Comparison of ENCODE assay signal across 8 cellular contexts in the genomic region with DNA sequence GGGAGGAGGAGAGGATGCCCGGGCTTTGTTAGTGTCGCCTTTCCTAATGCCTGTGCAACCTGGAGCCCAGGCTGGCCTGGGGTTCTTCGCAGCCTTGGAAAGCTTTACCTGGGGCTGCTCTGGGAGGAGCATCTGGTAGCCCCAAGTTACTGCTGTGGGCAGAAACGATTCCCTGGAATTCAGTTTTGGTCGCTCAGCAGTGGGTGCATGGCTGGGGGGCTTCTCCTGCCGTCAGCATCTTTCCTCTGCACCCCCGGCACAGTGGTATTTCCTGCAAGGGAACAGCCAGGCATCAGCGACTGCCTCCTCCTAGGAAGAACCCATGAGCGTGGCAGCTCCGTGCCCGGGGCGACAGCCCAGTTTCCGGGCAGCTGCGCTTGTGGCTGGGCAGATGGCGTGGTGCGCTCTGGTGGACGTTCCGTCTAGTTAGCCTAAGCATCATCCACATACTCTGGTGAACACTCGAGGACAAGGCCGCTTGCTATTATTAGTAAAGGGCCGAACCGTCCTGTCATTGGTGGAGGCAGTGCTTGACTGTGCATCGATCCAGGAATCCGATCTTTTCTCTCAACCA.
A peak's percentile ranks its signal among the peaks of the same experiment; 100 is the strongest.
DNase-seq lines count a peak whose midpoint lies in the region; ATAC-seq and TF ChIP-seq lines count a peak whose summit lies in the region.

No MANE protein-coding gene starts in this region.

- H3K4me3 ChIP-seq in endocrine pancreas (ENCODE audit: control insufficient read depth, insufficient read depth, low read length): peak overlapping the region; percentile 35

- H3K27me3 Mint-ChIP-seq in naive thymus-derived CD8-positive, alpha-beta T cell: peaks cover 35 to 91% (median 56%) of the 10 kb centered on the region in 5 donors
- H3K27me3 Mint-ChIP-seq in activated T-helper 1 cell treated with anti-CD3 and anti-CD28 coated beads, Interleukin-12 subunit alpha, Interleukin-12 subunit beta, Interleukin-2, Interleukin-4 antibody, amounts not matched to agents 30 ng/mL and 10 ng/mL and 1 ng/mL, durations not matched to agents 14 hours and 24 hours and 36 hours (ENCODE audit: insufficient read depth): peaks cover 51% of the 10 kb centered on the region
- H3K27me3 Mint-ChIP-seq in Calu3 (ENCODE audit: unreplicated experiment): no peaks in the 10 kb centered on the region

- H3K36me3 ChIP-seq in endocrine pancreas (ENCODE audit: control insufficient read depth, insufficient read depth, low read length): no peaks in the 10 kb centered on the region

- no peak overlapping the region for H3K27ac Mint-ChIP-seq in naive thymus-derived CD8-positive, alpha-beta T cell
- H3K27ac Mint-ChIP-seq in activated T-helper 1 cell treated with anti-CD3 and anti-CD28 coated beads, Interleukin-12 subunit alpha, Interleukin-12 subunit beta, Interleukin-2, Interleukin-4 antibody, amounts not matched to agents 30 ng/mL and 10 ng/mL and 1 ng/mL, durations not matched to agents 14 hours and 24 hours and 36 hours: no peak overlapping the region
- H3K27ac Mint-ChIP-seq in Calu3 (ENCODE audit: unreplicated experiment): no peak overlapping the region

- no TSS peak for BruUV-seq in Calu3 (replicated peaks; lab: Mats Ljungman, UMichigan)

- H3K4me1 ChIP-seq in endocrine pancreas (ENCODE audit: control insufficient read depth, insufficient read depth, low read length): no peaks in the 10 kb centered on the region

- CTCF ChIA-PET in GM10248 (lab: Yijun Ruan, JAX): no interaction called here
- CTCF ChIA-PET in Calu3 (lab: Charles Lee): no interaction called here

- H3K4me3 Mint-ChIP-seq in naive thymus-derived CD8-positive, alpha-beta T cell: peak overlapping the region in 8 of 10 donors; percentile 32 to 84 (median 56)
- no peak overlapping the region for H3K4me3 Mint-ChIP-seq in activated T-helper 1 cell treated with anti-CD3 and anti-CD28 coated beads, Interleukin-12 subunit alpha, Interleukin-12 subunit beta, Interleukin-2, Interleukin-4 antibody, amounts not matched to agents 30 ng/mL and 10 ng/mL and 1 ng/mL, durations not matched to agents 14 hours and 24 hours and 36 hours
- H3K4me3 Mint-ChIP-seq in Calu3 (ENCODE audit: low read depth, unreplicated experiment): no peak overlapping the region

- no peak for TF ChIP-seq CTCF in GM10248 (IDR thresholded peaks at IDR 0.05; ENCODE audit: control extremely low read depth, extremely low read depth, low read depth, missing control alignments)
- TF ChIP-seq CTCF in Calu3 (IDR thresholded peaks at IDR 0.05; ENCODE audit: unreplicated experiment): no peak

- no peak for ATAC-seq in naive thymus-derived CD8-positive, alpha-beta T cell
- no peak for ATAC-seq in HG02981 (IDR thresholded peaks at IDR 0.05; ENCODE audit: unreplicated experiment)

- intact Hi-C loops in activated T-helper 1 cell treated with anti-CD3 and anti-CD28 coated beads, Interleukin-12 subunit alpha, Interleukin-12 subunit beta, Interleukin-2, Interleukin-4 antibody, amounts not matched to agents 30 ng/mL and 10 ng/mL and 1 ng/mL, durations not matched to agents 14 hours and 24 hours and 36 hours (cut with micrococcal nuclease): no loop called here
- intact Hi-C loops in Calu3 (cut with micrococcal nuclease; ENCODE audit: unreplicated experiment): no loop called here

- H3K27me3 ChIP-seq in endocrine pancreas (ENCODE audit: control insufficient read depth, insufficient read depth, low read length): no peaks in the 10 kb centered on the region

- POLR2A ChIA-PET in naive thymus-derived CD8-positive, alpha-beta T cell (lab: Charles Lee): no interaction called here
- POLR2A ChIA-PET in GM10248 (lab: Yijun Ruan, JAX): no interaction called here

- peaks cover 0 to 2% (median 0%) of the 10 kb centered on the region in 9 donors for H3K9me3 Mint-ChIP-seq in naive thymus-derived CD8-positive, alpha-beta T cell
- H3K9me3 Mint-ChIP-seq in activated T-helper 1 cell treated with anti-CD3 and anti-CD28 coated beads, Interleukin-12 subunit alpha, Interleukin-12 subunit beta, Interleukin-2, Interleukin-4 antibody, amounts not matched to agents 30 ng/mL and 10 ng/mL and 1 ng/mL, durations not matched to agents 14 hours and 24 hours and 36 hours: no peaks in the 10 kb centered on the region
- H3K9me3 Mint-ChIP-seq in Calu3 (ENCODE audit: low read depth, unreplicated experiment): no peaks in the 10 kb centered on the region

- H3K36me3 Mint-ChIP-seq in naive thymus-derived CD8-positive, alpha-beta T cell: no peaks in the 10 kb centered on the region
- no peaks in the 10 kb centered on the region for H3K36me3 Mint-ChIP-seq in activated T-helper 1 cell treated with anti-CD3 and anti-CD28 coated beads, Interleukin-12 subunit alpha, Interleukin-12 subunit beta, Interleukin-2, Interleukin-4 antibody, amounts not matched to agents 30 ng/mL and 10 ng/mL and 1 ng/mL, durations not matched to agents 14 hours and 24 hours and 36 hours (ENCODE audit: low read depth)
- no peaks in the 10 kb centered on the region for H3K36me3 Mint-ChIP-seq in Calu3 (ENCODE audit: insufficient read depth, unreplicated experiment)

- peaks cover 8 to 15% (median 11%) of the 10 kb centered on the region in 4 donors for H3K4me1 Mint-ChIP-seq in naive thymus-derived CD8-positive, alpha-beta T cell
- H3K4me1 Mint-ChIP-seq in activated T-helper 1 cell treated with anti-CD3 and anti-CD28 coated beads, Interleukin-12 subunit alpha, Interleukin-12 subunit beta, Interleukin-2, Interleukin-4 antibody, amounts not matched to agents 30 ng/mL and 10 ng/mL and 1 ng/mL, durations not matched to agents 14 hours and 24 hours and 36 hours (ENCODE audit: low read depth): no peaks in the 10 kb centered on the region
- no peaks in the 10 kb centered on the region for H3K4me1 Mint-ChIP-seq in Calu3 (ENCODE audit: low read depth, unreplicated experiment)

- H3K9ac ChIP-seq in endocrine pancreas (ENCODE audit: control insufficient read depth, insufficient read depth, low read length): no peak overlapping the region

- DNase-seq in AG08395 (ENCODE audit: low spot score): peak; percentile 9
- peak; percentile 38 for DNase-seq in NCI-H2196 (lab: John Stamatoyannopoulos, UW; ENCODE audit: unreplicated experiment)
- no peak for DNase-seq in naive thymus-derived CD8-positive, alpha-beta T cell
- no peak for DNase-seq in GM10248 (ENCODE audit: extremely low spot score)
- DNase-seq in activated T-helper 1 cell treated with anti-CD3 and anti-CD28 coated beads, Interleukin-12 subunit alpha, Interleukin-12 subunit beta, Interleukin-2, Interleukin-4 antibody, amounts not matched to agents 30 ng/mL and 10 ng/mL and 1 ng/mL, durations not matched to agents 14 hours and 24 hours and 36 hours (ENCODE audit: low spot score): no peak
- DNase-seq in Calu3: no peak

- no peaks in the 10 kb centered on the region for H3K9me3 ChIP-seq in endocrine pancreas (ENCODE audit: control insufficient read depth, low read length)

Comparison
In these comparisons a context has a peak if more than half of its experiments do, and no peak if none do; other contexts are left out.
1. DNase-seq: peak in AG08395 (single experiment) and NCI-H2196 (single experiment); none in naive thymus-derived CD8-positive, alpha-beta T cell (0 of 10), GM10248 (single experiment), activated T-helper 1 cell treated with anti-CD3 and anti-CD28 coated beads, Interleukin-12 subunit alpha, Interleukin-12 subunit beta, Interleukin-2, Interleukin-4 antibody, amounts not matched to agents 30 ng/mL and 10 ng/mL and 1 ng/mL, durations not matched to agents 14 hours and 24 hours and 36 hours (single experiment) and Calu3 (single experiment).
2. H3K4me3 Mint-ChIP-seq: peak in naive thymus-derived CD8-positive, alpha-beta T cell (8 of 10); none in activated T-helper 1 cell treated with anti-CD3 and anti-CD28 coated beads, Interleukin-12 subunit alpha, Interleukin-12 subunit beta, Interleukin-2, Interleukin-4 antibody, amounts not matched to agents 30 ng/mL and 10 ng/mL and 1 ng/mL, durations not matched to agents 14 hours and 24 hours and 36 hours (single experiment) and Calu3 (single experiment).